Comparison of ENCODE assay signal across 14 cellular contexts in the genomic region with DNA sequence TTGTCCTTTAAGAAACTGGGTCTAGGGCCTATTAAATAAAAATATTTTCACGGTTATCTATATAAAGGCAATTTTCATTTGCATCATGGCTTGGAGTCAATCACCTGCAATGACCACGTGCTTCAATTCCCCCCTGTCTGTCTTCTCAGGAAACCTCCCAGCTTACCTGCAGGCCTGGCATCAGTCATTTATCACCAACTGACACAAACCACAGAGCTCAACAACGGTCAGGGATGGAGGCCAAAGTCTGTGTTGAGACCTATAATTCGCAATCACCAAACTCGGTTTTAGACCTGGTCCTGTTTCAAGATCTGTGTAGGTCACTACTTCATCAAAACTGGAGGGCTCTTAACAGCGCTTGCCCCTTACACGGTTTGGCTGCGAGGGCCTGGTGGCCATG.
A peak's percentile ranks its signal among the peaks of the same experiment; 100 is the strongest.
DNase-seq lines count a peak whose midpoint lies in the region; ATAC-seq and TF ChIP-seq lines count a peak whose summit lies in the region.
"Had no signal": no experiment of that assay in that cellular context is flagged by ENCODE, and none has a peak within 500 bp of the region (broad histone marks: within the 10 kb centered on the region; RNA-seq: fewer than 3 reads in every experiment).

No MANE protein-coding gene starts in this region.

- CTCF ChIA-PET in AG04449 (lab: Yijun Ruan, JAX) = interaction anchor here (6.1 kb wide), 1 partner anchor 39 kb away, joined by 70 read pairs; no protein-coding TSS in a partner anchor

- H3K36me3 ChIP-seq in RWPE2 (ENCODE audit: low read depth) = peaks cover 2% of the 10 kb centered on the region; the same call in 1 of the 2 replicates
- H3K36me3 ChIP-seq in iPS-15b (ENCODE audit: control insufficient read depth, insufficient read depth, low read length) = no peaks in the 10 kb centered on the region
- H3K36me3 ChIP-seq: thyroid gland had no signal

- TF ChIP-seq CTCF in AG04449 (IDR thresholded peaks at IDR 0.05; ENCODE audit: insufficient read depth, low read length, missing control alignments) = no peak
- no peak for TF ChIP-seq CTCF in GM12864 (IDR thresholded peaks at IDR 0.05; ENCODE audit: low read depth, low read length, missing control alignments)
- no peak for TF ChIP-seq CTCF in RWPE2 (IDR thresholded peaks at IDR 0.05; ENCODE audit: poor library complexity, severe bottlenecking)

- peak overlapping the region; percentile 18 for H3K4me3 ChIP-seq in AG04449 (ENCODE audit: low read depth, low read length)
- peak overlapping the region; percentile 61 for H3K4me3 ChIP-seq in GM12864 (ENCODE audit: low read depth, low read length)
- peak overlapping the region; percentile 83 for H3K4me3 ChIP-seq in RWPE2 (ENCODE audit: severe bottlenecking)
- H3K4me3 ChIP-seq in iPS-15b (ENCODE audit: low read depth, low read length) = peak overlapping the region; percentile 23
- H3K4me3 ChIP-seq: coronary artery, thyroid gland had no signal

- POLR2A ChIA-PET in AG04449 (lab: Yijun Ruan, JAX) = no interaction called here

- ATAC-seq in RWPE2 (ENCODE audit: low read depth) = no peak
- ATAC-seq in HG03378 (IDR thresholded peaks at IDR 0.05; ENCODE audit: unreplicated experiment) = no peak
- ATAC-seq in GM18907 (IDR thresholded peaks at IDR 0.05; ENCODE audit: unreplicated experiment) = no peak

- peak overlapping the region; percentile 57 for H3K27ac ChIP-seq in RWPE2 (ENCODE audit: poor library complexity, severe bottlenecking)
- H3K27ac ChIP-seq in substantia nigra (ENCODE audit: low read depth, low read length, poor library complexity, severe bottlenecking) = no peak overlapping the region
- H3K27ac ChIP-seq: coronary artery, HL-60, thyroid gland had no signal

- H3K9ac ChIP-seq in iPS-15b (ENCODE audit: low read depth, low read length) = no peak overlapping the region

- H3K4me1 ChIP-seq in RWPE2 (ENCODE audit: insufficient read depth, poor library complexity, severe bottlenecking) (peaks cover 12% of the 10 kb centered on the region), iPS-15b (ENCODE audit: control insufficient read depth, insufficient read depth, low read length) (peaks cover 4% of the 10 kb centered on the region)

- DNase-seq in AG04449 (ENCODE audit: low read depth, low spot score) (no peak), GM12864 (ENCODE audit: low read depth) (no peak), RWPE2 (ENCODE audit: low spot score) (no peak), substantia nigra (lab: John Stamatoyannopoulos, UW) (no peak), activated gamma-delta T cell treated with Interleukin-2 at 50 U/mL for 16 hours (no peak)
- DNase-seq: DMS 273 treated with DMSO at 0.1 percent for 48 hours, hippocampal formation, NCI-H1694 treated with DMSO at 0.1 percent for 48 hours, thyroid gland had no signal

- no peaks in the 10 kb centered on the region for H3K9me3 ChIP-seq in RWPE2 (ENCODE audit: severe bottlenecking)
- no peaks in the 10 kb centered on the region for H3K9me3 ChIP-seq in iPS-15b (ENCODE audit: control insufficient read depth, insufficient read depth, low read length)
- H3K9me3 ChIP-seq: thyroid gland had no signal

- H3K27me3 ChIP-seq in RWPE2 (ENCODE audit: insufficient read depth, poor library complexity, severe bottlenecking) (no peaks in the 10 kb centered on the region), iPS-15b (ENCODE audit: control insufficient read depth, insufficient read depth, low read length) (no peaks in the 10 kb centered on the region)
- H3K27me3 ChIP-seq: thyroid gland had no signal

Comparison
In these comparisons a context has a peak if more than half of its experiments do, and no peak if none do; other contexts are left out.
1. H3K4me3 ChIP-seq: peak in every context shown above with its lines; median percentile 83 in RWPE2; 61 in GM12864; 23 in iPS-15b; 18 in AG04449.